ENCODE assay signal across 8 cellular contexts in the genomic region with DNA sequence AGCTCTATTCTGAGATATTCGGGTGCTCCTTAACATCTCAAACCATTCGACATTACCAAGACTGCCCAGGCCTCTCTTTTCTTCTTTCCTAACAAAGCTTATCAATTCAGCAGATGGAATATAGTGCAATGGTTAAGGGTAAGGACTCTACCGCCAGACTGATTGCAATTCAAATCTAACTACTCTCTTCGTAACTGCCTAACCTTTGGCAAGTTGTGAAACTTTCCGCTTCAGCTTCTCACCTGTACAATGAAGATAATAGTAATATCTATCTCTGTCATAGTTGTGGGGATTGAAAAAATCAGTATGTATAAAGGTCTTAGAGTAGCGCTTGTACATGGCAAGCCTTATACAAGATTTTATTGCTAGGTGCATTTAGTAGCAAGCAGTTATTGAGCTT. TPM values are rescaled to one million over a fixed set of nuclear protein-coding genes. Genes with fewer than 3 reads are reported as not detected.
DNase-seq lines count a peak whose midpoint lies in the region; ATAC-seq and TF ChIP-seq lines count a peak whose summit lies in the region.

No MANE protein-coding gene starts in this region.

- H3K36me3 ChIP-seq in iPS-15b (ENCODE audit: control insufficient read depth, insufficient read depth, low read length) = no peaks in the 10 kb centered on the region

- ATAC-seq in stimulated activated naive CD8-positive, alpha-beta T cell treated with anti-CD3 and anti-CD28 coated beads, Interleukin-15, amount 100 ng/mL, for 72 hours = no peak
- ATAC-seq in HG03442 (IDR thresholded peaks at IDR 0.05; ENCODE audit: unreplicated experiment) = no peak

- H3K4me3 Mint-ChIP-seq in stimulated activated naive CD8-positive, alpha-beta T cell treated with anti-CD3 and anti-CD28 coated beads, Interleukin-15, amount 100 ng/mL, for 72 hours = peak overlapping the region; percentile 92 to 94

- peaks cover 6% of the 10 kb centered on the region for H3K4me1 ChIP-seq in iPS-15b (ENCODE audit: control insufficient read depth, insufficient read depth, low read length)

- H3K27me3 ChIP-seq in iPS-15b (ENCODE audit: control insufficient read depth, insufficient read depth, low read length) = no peaks in the 10 kb centered on the region

- H3K27me3 Mint-ChIP-seq in stimulated activated naive CD8-positive, alpha-beta T cell treated with anti-CD3 and anti-CD28 coated beads, Interleukin-15, amount 100 ng/mL, for 72 hours = no peaks in the 10 kb centered on the region

- peak overlapping the region; percentile 99 for H3K27ac Mint-ChIP-seq in stimulated activated naive CD8-positive, alpha-beta T cell treated with anti-CD3 and anti-CD28 coated beads, Interleukin-15, amount 100 ng/mL, for 72 hours

- no peaks in the 10 kb centered on the region for H3K9me3 ChIP-seq in iPS-15b (ENCODE audit: control insufficient read depth, insufficient read depth, low read length)

- no peak overlapping the region for H3K9ac ChIP-seq in iPS-15b (ENCODE audit: low read depth, low read length)

- peaks cover 55% of the 10 kb centered on the region for H3K4me1 Mint-ChIP-seq in stimulated activated naive CD8-positive, alpha-beta T cell treated with anti-CD3 and anti-CD28 coated beads, Interleukin-15, amount 100 ng/mL, for 72 hours

- no peak for TF ChIP-seq CTCF in WI38 (IDR thresholded peaks at IDR 0.05; ENCODE audit: low read depth, low read length)

- DNase-seq in NCI-H82 (lab: John Stamatoyannopoulos, UW) (peak; percentile 43), NCI-H82 treated with DMSO at 0.1 percent for 48 hours (lab: John Stamatoyannopoulos, UW; ENCODE audit: unreplicated experiment) (no peak), hippocampal formation (lab: John Stamatoyannopoulos, UW) (no peak), SK-N-DZ (ENCODE audit: low spot score) (no peak)
- DNase-seq in stimulated activated naive CD8-positive, alpha-beta T cell treated with anti-CD3 and anti-CD28 coated beads, Interleukin-15, amount 100 ng/mL, for 72 hours = no peak

- peak overlapping the region; percentile 75 for H3K4me3 ChIP-seq in WI38 (ENCODE audit: low read depth, low read length)
- peak overlapping the region; percentile 97 for H3K4me3 ChIP-seq in iPS-15b (ENCODE audit: low read depth, low read length)

- no peaks in the 10 kb centered on the region for H3K9me3 Mint-ChIP-seq in stimulated activated naive CD8-positive, alpha-beta T cell treated with anti-CD3 and anti-CD28 coated beads, Interleukin-15, amount 100 ng/mL, for 72 hours

RNA-seq across cellular contexts. Expression of a gene that starts 1.0 kb away (rescaled TPM):
- 27.1 and 28.8 TPM in 2 replicates for polyA plus RNA-seq in SK-N-DZ (2014; cell fraction: cytosol; rRNA removed)
- polyA plus RNA-seq in SK-N-DZ (2014; cell fraction: nucleus; rRNA removed) = 65.5 and 82.8 TPM in 2 replicates

RNA-seq across cellular contexts. Expression of a gene that starts 1.5 kb away (rescaled TPM):
- polyA plus RNA-seq in SK-N-DZ (2014; cell fraction: cytosol; rRNA removed) = 9.1 and 9.3 TPM in 2 replicates
- 28.4 and 31.9 TPM in 2 replicates for polyA plus RNA-seq in SK-N-DZ (2014; cell fraction: nucleus; rRNA removed)
